Comparison of ENCODE assay signal across 12 cellular contexts in genomic region chr5:124790895-124791732, GRCh38. TPM values are rescaled to one million over a fixed set of nuclear protein-coding genes. Genes with fewer than 3 reads are reported as not detected.
DNase-seq lines count a peak whose midpoint lies in the region; TF ChIP-seq lines count a peak whose summit lies in the region.
"Had no signal": no experiment of that assay in that cellular context is flagged by ENCODE, and none has a peak within 500 bp of the region (broad histone marks: within the 10 kb centered on the region; RNA-seq: fewer than 3 reads in every experiment).

No MANE protein-coding gene starts in this region.

- H3K9ac ChIP-seq in colonic mucosa (ENCODE audit: low read depth in 2 of 2, low read length in 2 of 2) = peak overlapping the region in 1 of 2 donors; percentile 15

- TF ChIP-seq EP300 in stomach (IDR thresholded peaks at IDR 0.05) = no peak

- no peak for TF ChIP-seq POLR2A in stomach (IDR thresholded peaks at IDR 0.05)

- no peak overlapping the region for H3K4me3 Mint-ChIP-seq in neural crest cell
- H3K4me3 Mint-ChIP-seq: activated naive CD8-positive, alpha-beta T cell treated with anti-CD3 and anti-CD28 coated beads for 36 hours had no signal

- H3K9me3 Mint-ChIP-seq in neural crest cell = no peaks in the 10 kb centered on the region
- H3K9me3 Mint-ChIP-seq: activated naive CD8-positive, alpha-beta T cell treated with anti-CD3 and anti-CD28 coated beads for 36 hours had no signal

- no peaks in the 10 kb centered on the region for H3K36me3 ChIP-seq in colonic mucosa
- no peaks in the 10 kb centered on the region for H3K36me3 ChIP-seq in stomach

- H3K4me1 Mint-ChIP-seq in neural crest cell = peaks cover 20% of the 10 kb centered on the region
- H3K4me1 Mint-ChIP-seq: activated naive CD8-positive, alpha-beta T cell treated with anti-CD3 and anti-CD28 coated beads for 36 hours had no signal

- H3K27ac ChIP-seq in colonic mucosa = peak overlapping the region; percentile 77
- H3K27ac ChIP-seq in stomach = no peak overlapping the region

- TF ChIP-seq CTCF in colonic mucosa (IDR thresholded peaks at IDR 0.05) (no peak), neural crest cell (conservative IDR thresholded peaks at IDR 0.05) (no peak), stomach (IDR thresholded peaks at IDR 0.05) (no peak)

- H3K27me3 ChIP-seq in colonic mucosa (no peaks in the 10 kb centered on the region), stomach (no peaks in the 10 kb centered on the region)

- H3K4me1 ChIP-seq in colonic mucosa = peaks cover 4% of the 10 kb centered on the region
- peaks cover 0 to 10% (median 3%) of the 10 kb centered on the region in 4 donors for H3K4me1 ChIP-seq in stomach

- H3K4me3 ChIP-seq in colonic mucosa = no peak overlapping the region
- H3K4me3 ChIP-seq in stomach = no peak overlapping the region

- intact Hi-C loops in colonic mucosa (cut with DNase I) (no loop called here), stomach (cut with DNase I; ENCODE audit: low total_unique reads) (no loop called here)

- no peaks in the 10 kb centered on the region for H3K27me3 Mint-ChIP-seq in neural crest cell (ENCODE audit: low read depth)

- H3K27ac Mint-ChIP-seq in neural crest cell (ENCODE audit: unreplicated experiment) = peak overlapping the region; percentile 21
- H3K27ac Mint-ChIP-seq: activated naive CD8-positive, alpha-beta T cell treated with anti-CD3 and anti-CD28 coated beads for 36 hours had no signal

- H3K9me3 ChIP-seq in colonic mucosa = no peaks in the 10 kb centered on the region
- H3K9me3 ChIP-seq in stomach = no peaks in the 10 kb centered on the region

- H3K36me3 Mint-ChIP-seq in neural crest cell (ENCODE audit: low read depth) = no peaks in the 10 kb centered on the region
- H3K36me3 Mint-ChIP-seq: activated naive CD8-positive, alpha-beta T cell treated with anti-CD3 and anti-CD28 coated beads for 36 hours had no signal

- peak; percentile 75 for DNase-seq in H4 (ENCODE audit: low spot score)
- peak; percentile 20 to 69 for DNase-seq in NCI-H2081 (lab: John Stamatoyannopoulos, UW)
- DNase-seq in colonic mucosa = peak; percentile 70
- no peak for DNase-seq in neural crest cell (ENCODE audit: low read depth, low spot score)
- DNase-seq in UCSD-AML1 (lab: John Stamatoyannopoulos, UW; ENCODE audit: unreplicated experiment) = no peak
- no peak for DNase-seq in stomach
- no peak for DNase-seq in activated CD4-positive, alpha-beta T cell treated with anti-CD3 and anti-CD28 coated beads for 48 hours
- DNase-seq: activated CD4-positive, alpha-beta T cell treated with anti-CD3 and anti-CD28 coated beads, Interleukin-2, amount 50 U/mL, for 1 hour; activated naive CD8-positive, alpha-beta T cell treated with anti-CD3 and anti-CD28 coated beads for 36 hours; kidney; NCI-H187 treated with DMSO at 0.1 percent for 48 hours; posterior cingulate gyrus had no signal

- 24 to 38% (median 28%) methylated on average over 7 of the region's 7 CpGs for WGBS in stomach, 5 donors

RNA-seq across cellular contexts. Expression of gene ZNF608, which starts 44.7 kb away (rescaled TPM):
- total RNA-seq in H4 (2014; rRNA removed; shearing (Covaris generic)) = 20.8 and 28.0 TPM in 2 replicates
- 10 to 100 TPM; 14.6 to 20.0 TPM for total RNA-seq in colonic mucosa
- total RNA-seq in neural crest cell = 106 and 107 TPM in 2 replicates
- 100 to 1,000 TPM in 1 of 5 donors, 10 to 100 TPM in 4; 19.0 to 386 (median 27.2) TPM for total RNA-seq in stomach
- 1 to 10 TPM; 5.5 to 8.7 (median 7.5) TPM for polyA plus RNA-seq in stomach

Comparison
In these comparisons a context has a peak if more than half of its experiments do, and no peak if none do; other contexts are left out.
1. DNase-seq: peak in H4 (single experiment), NCI-H2081 (2 of 2) and colonic mucosa (single experiment); none in neural crest cell (single experiment), UCSD-AML1 (single experiment), stomach (single experiment) and activated CD4-positive, alpha-beta T cell treated with anti-CD3 and anti-CD28 coated beads for 48 hours (single experiment).